In genomic region chr11:119103161-119103664, GRCh38 we compare ENCODE assay signal across 7 cellular contexts. TPM values are rescaled to one million over a fixed set of nuclear protein-coding genes. Genes with fewer than 3 reads are reported as not detected.
DNase-seq lines count a peak whose midpoint lies in the region; ATAC-seq and TF ChIP-seq lines count a peak whose summit lies in the region.
"Not testable (repeated sequence)": the region's sequence is repeated elsewhere in the genome, so short reads cannot be mapped to it uniquely, and the experiment has no call there.

No MANE protein-coding gene starts in this region.

- in situ Hi-C loops in Panc1 (cut with HindIII; ENCODE audit: low pct_unique_long_range_greater_than_20kb, low sequenced_read_pairs), result not testable (repeated sequence)

- not testable (repeated sequence) for DNase-seq in H9; Panc1 (ENCODE audit: low read depth, low spot score); activated T-helper 1 cell treated with anti-CD3 and anti-CD28 coated beads, Interleukin-12 subunit alpha, Interleukin-12 subunit beta, Interleukin-2, Interleukin-4 antibody, amounts not matched to agents 30 ng/mL and 10 ng/mL and 1 ng/mL, durations not matched to agents 14 hours and 24 hours and 36 hours (ENCODE audit: low spot score); central memory CD8-positive, alpha-beta T cell (ENCODE audit: low spot score in 2 of 2); glutamatergic neuron

- H3K27me3 ChIP-seq in H9 (ENCODE audit: insufficient read depth, low read length); Panc1 (ENCODE audit: control insufficient read depth, insufficient read depth, low read length); muscle layer of colon (ENCODE audit: control insufficient read depth in 1 of 2, insufficient read depth in 2 of 2, low read length in 2 of 2); skeletal muscle satellite cell (ENCODE audit: control insufficient read depth, insufficient read depth, low read length): not testable (repeated sequence)

- H2BK20ac ChIP-seq in H9 (ENCODE audit: low read depth, low read length, poor library complexity, severe bottlenecking), result not testable (repeated sequence)

- H3K4me1 Mint-ChIP-seq in H9, result peaks cover 26 to 29% of the 10 kb centered on the region in 2 experiments
- H3K4me1 Mint-ChIP-seq in activated T-helper 1 cell treated with anti-CD3 and anti-CD28 coated beads, Interleukin-12 subunit alpha, Interleukin-12 subunit beta, Interleukin-2, Interleukin-4 antibody, amounts not matched to agents 30 ng/mL and 10 ng/mL and 1 ng/mL, durations not matched to agents 14 hours and 24 hours and 36 hours (ENCODE audit: low read depth), result peaks cover 47% of the 10 kb centered on the region
- peaks cover 35% of the 10 kb centered on the region for H3K4me1 Mint-ChIP-seq in central memory CD8-positive, alpha-beta T cell
- peaks cover 30% of the 10 kb centered on the region for H3K4me1 Mint-ChIP-seq in glutamatergic neuron (ENCODE audit: low read depth, unreplicated experiment)

- not testable (repeated sequence) for H2BK15ac ChIP-seq in H9 (ENCODE audit: low read depth, low read length)

- not testable (repeated sequence) for H3K36me3 ChIP-seq in Panc1 (ENCODE audit: control insufficient read depth, insufficient read depth, low read length); muscle layer of colon (ENCODE audit: insufficient read depth, low read length); skeletal muscle satellite cell (ENCODE audit: insufficient read depth, low read length)

- not testable (repeated sequence) for H3K9ac ChIP-seq in H9 (ENCODE audit: extremely low read depth, insufficient read length, low read length); muscle layer of colon (ENCODE audit: low read length)
- peak overlapping the region; percentile 85 for H3K9ac ChIP-seq in skeletal muscle satellite cell (ENCODE audit: low read depth, low read length)

- CTCF ChIA-PET in Panc1 (lab: Charles Lee), result interaction anchor here (0.7 to 1.7 kb wide), 4 partner anchors 20 to 235 kb away, joined by 4 to 16 read pairs (median 6); no protein-coding TSS in a partner anchor

- not testable (repeated sequence) for H3K9me3 ChIP-seq in H9 (ENCODE audit: control insufficient read depth, low read depth, low read length); Panc1 (ENCODE audit: control insufficient read depth, insufficient read depth, low read depth, low read length); muscle layer of colon (ENCODE audit: low read length); skeletal muscle satellite cell (replicated peaks; ENCODE audit: low read length)

- not testable (repeated sequence) for H4K91ac ChIP-seq in H9 (ENCODE audit: insufficient read length, low read depth, low read length)

- intact Hi-C loops in Panc1 (cut with micrococcal nuclease; ENCODE audit: unreplicated experiment), result loop anchor here (2.0 kb wide), 1 partner anchor 92 kb away; no protein-coding TSS in a partner anchor
- intact Hi-C loops in activated T-helper 1 cell treated with anti-CD3 and anti-CD28 coated beads, Interleukin-12 subunit alpha, Interleukin-12 subunit beta, Interleukin-2, Interleukin-4 antibody, amounts not matched to agents 30 ng/mL and 10 ng/mL and 1 ng/mL, durations not matched to agents 14 hours and 24 hours and 36 hours (cut with micrococcal nuclease), result loop anchor here (2.0 to 5.0 kb wide), 2 partner anchors 66 to 311 kb away; partner anchors contain the start of genes DDX6 and NLRX1

- H3K4me3 Mint-ChIP-seq in H9 (peak overlapping the region; percentile 85 to 91), glutamatergic neuron (ENCODE audit: unreplicated experiment) (peak overlapping the region; percentile 91)
- H3K4me3 Mint-ChIP-seq in activated T-helper 1 cell treated with anti-CD3 and anti-CD28 coated beads, Interleukin-12 subunit alpha, Interleukin-12 subunit beta, Interleukin-2, Interleukin-4 antibody, amounts not matched to agents 30 ng/mL and 10 ng/mL and 1 ng/mL, durations not matched to agents 14 hours and 24 hours and 36 hours, result peak overlapping the region; percentile 91
- H3K4me3 Mint-ChIP-seq in central memory CD8-positive, alpha-beta T cell, result peak overlapping the region; percentile 89

- H2BK12ac ChIP-seq in H9 (ENCODE audit: insufficient read length, low read depth, low read length), result not testable (repeated sequence)

- H3K23me2 ChIP-seq in H9 (ENCODE audit: insufficient read length, low read depth, low read length, poor library complexity, severe bottlenecking), result peaks cover 25% of the 10 kb centered on the region

- H2BK120ac ChIP-seq in H9 (ENCODE audit: low read depth, low read length, poor library complexity, severe bottlenecking), result not testable (repeated sequence)

- not testable (repeated sequence) for H3K4ac ChIP-seq in H9 (ENCODE audit: low read depth, low read length)

- not testable (repeated sequence) for H2AK5ac ChIP-seq in H9 (ENCODE audit: insufficient read length, low read length)

- H3K14ac ChIP-seq in H9 (ENCODE audit: insufficient read depth, low read length), result not testable (repeated sequence)

- H3K79me2 ChIP-seq in H9 (ENCODE audit: insufficient read depth, low read length), result not testable (repeated sequence)

- peak overlapping the region; percentile 87 to 90 for H3K4me3 ChIP-seq in Panc1 (ENCODE audit: low read depth in 2 of 2, low read length in 2 of 2)
- H3K4me3 ChIP-seq in muscle layer of colon (ENCODE audit: low read depth in 1 of 2, low read length in 2 of 2), result not testable (repeated sequence)
- H3K4me3 ChIP-seq in skeletal muscle satellite cell (ENCODE audit: low read length), result peak overlapping the region; percentile 81

- not testable (repeated sequence) for ATAC-seq in Panc1; central memory CD8-positive, alpha-beta T cell (replicated peaks; ENCODE audit: extremely low read depth, poor library complexity, severe bottlenecking)

- POLR2A ChIA-PET in Panc1 (lab: Charles Lee), result interaction anchor here (0.6 to 0.7 kb wide), 2 partner anchors 9 to 84 kb away, joined by 3 to 12 read pairs; no protein-coding TSS in a partner anchor

- H3K27ac Mint-ChIP-seq in H9 (peak overlapping the region; percentile 54 to 100 (median 100); a peak in 5 of 7 replicates), glutamatergic neuron (ENCODE audit: unreplicated experiment) (peak overlapping the region; percentile 95)
- H3K27ac Mint-ChIP-seq in activated T-helper 1 cell treated with anti-CD3 and anti-CD28 coated beads, Interleukin-12 subunit alpha, Interleukin-12 subunit beta, Interleukin-2, Interleukin-4 antibody, amounts not matched to agents 30 ng/mL and 10 ng/mL and 1 ng/mL, durations not matched to agents 14 hours and 24 hours and 36 hours; central memory CD8-positive, alpha-beta T cell (ENCODE audit: low read depth): not testable (repeated sequence)

- not testable (repeated sequence) for H2BK5ac ChIP-seq in H9 (ENCODE audit: insufficient read length, low read length)

- not testable (repeated sequence) for H3K18ac ChIP-seq in H9 (ENCODE audit: insufficient read length, low read depth, low read length)

- not testable (repeated sequence) for H4K20me1 ChIP-seq in H9 (ENCODE audit: control insufficient read depth, insufficient read depth, insufficient read length)

- WGBS in H9 (ENCODE audit: extremely low coverage, insufficient read length, low lambda C conversion rate), result no CpG with 5 or more reads among the region's 18 CpGs

- H4K8ac ChIP-seq in H9 (replicated peaks; ENCODE audit: insufficient read length, low read depth, low read length), result not testable (repeated sequence)

- BruUV-seq in Panc1 (replicated peaks; lab: Mats Ljungman, UMichigan), result not testable (repeated sequence)

- not testable (repeated sequence) for H3K56ac ChIP-seq in H9 (ENCODE audit: insufficient read length, low read depth, low read length)

- not testable (repeated sequence) for H3K4me2 ChIP-seq in H9 (ENCODE audit: insufficient read depth, insufficient read length, low read length)
- peak overlapping the region; percentile 84 for H3K4me2 ChIP-seq in skeletal muscle satellite cell (ENCODE audit: low read length)

- H4K5ac ChIP-seq in H9 (ENCODE audit: insufficient read length, low read depth, low read length), result not testable (repeated sequence)

- H3K79me1 ChIP-seq in H9 (ENCODE audit: insufficient read depth, low read depth, low read length, poor library complexity, severe bottlenecking), result not testable (repeated sequence)

- TF ChIP-seq CTCF in H9 (conservative IDR thresholded peaks at IDR 0.05); Panc1 (IDR thresholded peaks at IDR 0.05); glutamatergic neuron (IDR thresholded peaks at IDR 0.05; ENCODE audit: partially characterized antibody, unreplicated experiment): not testable (repeated sequence)

- H3K27me3 Mint-ChIP-seq in H9 (ENCODE audit: low read depth); activated T-helper 1 cell treated with anti-CD3 and anti-CD28 coated beads, Interleukin-12 subunit alpha, Interleukin-12 subunit beta, Interleukin-2, Interleukin-4 antibody, amounts not matched to agents 30 ng/mL and 10 ng/mL and 1 ng/mL, durations not matched to agents 14 hours and 24 hours and 36 hours (ENCODE audit: insufficient read depth); central memory CD8-positive, alpha-beta T cell; glutamatergic neuron (ENCODE audit: unreplicated experiment): not testable (repeated sequence)

- not testable (repeated sequence) for H2AFZ ChIP-seq in H9 (ENCODE audit: low read length)

- not testable (repeated sequence) for H3K9me3 Mint-ChIP-seq in H9; activated T-helper 1 cell treated with anti-CD3 and anti-CD28 coated beads, Interleukin-12 subunit alpha, Interleukin-12 subunit beta, Interleukin-2, Interleukin-4 antibody, amounts not matched to agents 30 ng/mL and 10 ng/mL and 1 ng/mL, durations not matched to agents 14 hours and 24 hours and 36 hours; central memory CD8-positive, alpha-beta T cell
- H3K9me3 Mint-ChIP-seq in glutamatergic neuron (ENCODE audit: unreplicated experiment), result peaks cover 14% of the 10 kb centered on the region

- H3T11ph ChIP-seq in H9 (ENCODE audit: low read length), result not testable (repeated sequence)

- not testable (repeated sequence) for H3K27ac ChIP-seq in H9 (ENCODE audit: insufficient read length, low read depth, low read length)
- peak overlapping the region; percentile 99 for H3K27ac ChIP-seq in Panc1 (ENCODE audit: low read length)
- peak overlapping the region; percentile 81 for H3K27ac ChIP-seq in muscle layer of colon (ENCODE audit: low read depth, low read length)

- peaks cover 10 to 13% (median 11%) of the 10 kb centered on the region in 3 experiments; a peak in 6 of 7 replicates for H3K36me3 Mint-ChIP-seq in H9 (ENCODE audit: insufficient read depth in 1 of 3, low read depth in 3 of 3)
- H3K36me3 Mint-ChIP-seq in activated T-helper 1 cell treated with anti-CD3 and anti-CD28 coated beads, Interleukin-12 subunit alpha, Interleukin-12 subunit beta, Interleukin-2, Interleukin-4 antibody, amounts not matched to agents 30 ng/mL and 10 ng/mL and 1 ng/mL, durations not matched to agents 14 hours and 24 hours and 36 hours (ENCODE audit: low read depth), result peaks cover 15% of the 10 kb centered on the region
- H3K36me3 Mint-ChIP-seq in central memory CD8-positive, alpha-beta T cell (ENCODE audit: insufficient read depth), result peaks cover 18% of the 10 kb centered on the region
- not testable (repeated sequence) for H3K36me3 Mint-ChIP-seq in glutamatergic neuron (ENCODE audit: unreplicated experiment)

- H3K4me1 ChIP-seq in H9 (ENCODE audit: insufficient read depth, low read length), result not testable (repeated sequence)
- H3K4me1 ChIP-seq in Panc1 (ENCODE audit: control insufficient read depth, insufficient read depth, low read length) (peaks cover 25% of the 10 kb centered on the region), muscle layer of colon (ENCODE audit: insufficient read depth, low read length) (peaks cover 24% of the 10 kb centered on the region), skeletal muscle satellite cell (ENCODE audit: control insufficient read depth, insufficient read depth, low read length) (peaks cover 26% of the 10 kb centered on the region)

- not testable (repeated sequence) for H3K23ac ChIP-seq in H9 (ENCODE audit: insufficient read length, low read depth, low read length)

RNA-seq across cellular contexts. Expression of gene DPAGT1, which starts 1.6 kb away (rescaled TPM):
- 43.6 and 44.5 TPM in 2 replicates for total RNA-seq in H9 (2021)
- 72.1 TPM for total RNA-seq in Panc1 (2021; ENCODE audit: unreplicated experiment)
- polyA plus RNA-seq in Panc1 (2012; ENCODE audit: insufficient read length), result 63.4 TPM
- total RNA-seq in activated T-helper 1 cell treated with anti-CD3 and anti-CD28 coated beads, Interleukin-12 subunit alpha, Interleukin-12 subunit beta, Interleukin-2, Interleukin-4 antibody, amounts not matched to agents 30 ng/mL and 10 ng/mL and 1 ng/mL, durations not matched to agents 14 hours and 24 hours and 36 hours, result 81.8 and 84.4 TPM in 2 replicates
- 36.1 TPM for total RNA-seq in glutamatergic neuron (ENCODE audit: unreplicated experiment)
- 21.3 and 31.2 TPM in 2 replicates for total RNA-seq in skeletal muscle satellite cell (2012; rRNA removed)

RNA-seq across cellular contexts. Expression of gene C2CD2L, which starts 3.9 kb away (rescaled TPM):
- total RNA-seq in H9 (2021), result 5.5 and 5.6 TPM in 2 replicates
- 10.1 TPM for total RNA-seq in Panc1 (2021; ENCODE audit: unreplicated experiment)
- polyA plus RNA-seq in Panc1 (2012; ENCODE audit: insufficient read length), result 11.3 TPM
- 35.7 and 38.2 TPM in 2 replicates for total RNA-seq in activated T-helper 1 cell treated with anti-CD3 and anti-CD28 coated beads, Interleukin-12 subunit alpha, Interleukin-12 subunit beta, Interleukin-2, Interleukin-4 antibody, amounts not matched to agents 30 ng/mL and 10 ng/mL and 1 ng/mL, durations not matched to agents 14 hours and 24 hours and 36 hours
- total RNA-seq in glutamatergic neuron (ENCODE audit: unreplicated experiment), result 32.8 TPM
- 2.8 and 3.0 TPM in 2 replicates for total RNA-seq in skeletal muscle satellite cell (2012; rRNA removed)

RNA-seq across cellular contexts. Expression of gene HINFP, which starts 18.2 kb away (rescaled TPM):
- total RNA-seq in H9 (2021), result 42.1 and 42.4 TPM in 2 replicates
- 52.7 TPM for total RNA-seq in Panc1 (2021; ENCODE audit: unreplicated experiment)
- 34.0 TPM for polyA plus RNA-seq in Panc1 (2012; ENCODE audit: insufficient read length)
- 31.2 and 35.2 TPM in 2 replicates for total RNA-seq in activated T-helper 1 cell treated with anti-CD3 and anti-CD28 coated beads, Interleukin-12 subunit alpha, Interleukin-12 subunit beta, Interleukin-2, Interleukin-4 antibody, amounts not matched to agents 30 ng/mL and 10 ng/mL and 1 ng/mL, durations not matched to agents 14 hours and 24 hours and 36 hours
- 58.1 TPM for total RNA-seq in glutamatergic neuron (ENCODE audit: unreplicated experiment)
- total RNA-seq in skeletal muscle satellite cell (2012; rRNA removed), result 8.3 and 10.4 TPM in 2 replicates

RNA-seq across cellular contexts. Expression of gene HMBS, which starts 18.5 kb away (rescaled TPM):
- total RNA-seq in H9 (2021) (57.2 and 57.7 TPM in 2 replicates), Panc1 (2021; ENCODE audit: unreplicated experiment) (61.6 TPM), glutamatergic neuron (ENCODE audit: unreplicated experiment) (30.4 TPM)
- 55.6 TPM for polyA plus RNA-seq in Panc1 (2012; ENCODE audit: insufficient read length)
- 55.0 and 55.6 TPM in 2 replicates for total RNA-seq in activated T-helper 1 cell treated with anti-CD3 and anti-CD28 coated beads, Interleukin-12 subunit alpha, Interleukin-12 subunit beta, Interleukin-2, Interleukin-4 antibody, amounts not matched to agents 30 ng/mL and 10 ng/mL and 1 ng/mL, durations not matched to agents 14 hours and 24 hours and 36 hours
- total RNA-seq in skeletal muscle satellite cell (2012; rRNA removed), result 10.5 and 15.0 TPM in 2 replicates

RNA-seq across cellular contexts. Expression of gene VPS11, which starts 35.6 kb away (rescaled TPM):
- total RNA-seq in H9 (2021), result 17.5 and 18.6 TPM in 2 replicates
- total RNA-seq in Panc1 (2021; ENCODE audit: unreplicated experiment), result 28.2 TPM
- 28.5 TPM for polyA plus RNA-seq in Panc1 (2012; ENCODE audit: insufficient read length)
- 23.5 and 24.0 TPM in 2 replicates for total RNA-seq in activated T-helper 1 cell treated with anti-CD3 and anti-CD28 coated beads, Interleukin-12 subunit alpha, Interleukin-12 subunit beta, Interleukin-2, Interleukin-4 antibody, amounts not matched to agents 30 ng/mL and 10 ng/mL and 1 ng/mL, durations not matched to agents 14 hours and 24 hours and 36 hours
- 32.7 TPM for total RNA-seq in glutamatergic neuron (ENCODE audit: unreplicated experiment)
- 18.6 and 21.0 TPM in 2 replicates for total RNA-seq in skeletal muscle satellite cell (2012; rRNA removed)
